ENCODE assay signal across 1 cellular context in the genomic region with DNA sequence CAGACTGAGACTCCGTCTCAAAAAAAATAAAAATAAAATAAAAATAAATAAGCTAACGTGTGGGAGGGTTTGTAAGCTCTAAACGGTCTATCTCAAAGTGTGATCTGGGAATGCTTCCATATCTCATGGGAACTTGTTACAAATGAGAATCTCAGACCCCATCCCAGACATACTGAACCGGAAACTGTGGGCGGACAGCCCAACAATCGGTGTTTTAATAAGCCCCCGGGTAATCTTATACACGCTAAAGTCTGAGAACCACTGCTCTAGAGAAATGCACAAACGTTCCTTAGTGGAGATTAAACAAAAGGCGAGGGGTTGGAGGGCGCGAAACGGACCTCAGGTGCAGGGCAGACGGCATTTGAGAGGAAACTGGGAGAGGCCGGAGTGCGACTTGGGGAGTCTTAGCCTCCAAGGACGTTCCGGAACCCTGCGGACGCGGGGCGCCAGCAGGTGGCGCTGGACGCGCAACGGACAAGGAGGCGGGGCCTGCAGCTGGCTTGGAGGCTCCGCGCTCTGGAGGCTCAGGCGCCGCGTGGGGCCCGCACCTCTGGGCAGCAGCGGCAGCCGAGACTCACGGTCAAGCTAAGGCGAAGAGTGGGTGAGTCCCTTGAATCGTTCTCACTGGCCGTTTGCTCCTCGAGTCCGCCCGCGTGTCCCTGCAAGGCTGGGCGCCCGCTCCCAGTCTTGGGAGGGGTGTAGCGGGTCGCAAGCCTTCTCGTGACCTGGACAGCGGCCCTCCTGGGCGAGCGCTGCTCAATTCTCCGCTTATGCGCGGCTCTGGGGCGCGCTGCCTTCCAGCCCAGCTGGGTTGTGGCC.
A peak's percentile ranks its signal among the peaks of the same experiment; 100 is the strongest.
TF ChIP-seq lines count a peak whose summit lies in the region.

A gene (plus strand): TSS at position 527 of the 819 bp plus-strand sequence. CDS start 5,320 bp downstream, outside the sequence.

TF ChIP-seq in HepG2, 621 proteins besides CTCF, POLR2A, EP300 and RAD21 (continued from another document and continues in another):
- TF ChIP-seq, protein P1, sequence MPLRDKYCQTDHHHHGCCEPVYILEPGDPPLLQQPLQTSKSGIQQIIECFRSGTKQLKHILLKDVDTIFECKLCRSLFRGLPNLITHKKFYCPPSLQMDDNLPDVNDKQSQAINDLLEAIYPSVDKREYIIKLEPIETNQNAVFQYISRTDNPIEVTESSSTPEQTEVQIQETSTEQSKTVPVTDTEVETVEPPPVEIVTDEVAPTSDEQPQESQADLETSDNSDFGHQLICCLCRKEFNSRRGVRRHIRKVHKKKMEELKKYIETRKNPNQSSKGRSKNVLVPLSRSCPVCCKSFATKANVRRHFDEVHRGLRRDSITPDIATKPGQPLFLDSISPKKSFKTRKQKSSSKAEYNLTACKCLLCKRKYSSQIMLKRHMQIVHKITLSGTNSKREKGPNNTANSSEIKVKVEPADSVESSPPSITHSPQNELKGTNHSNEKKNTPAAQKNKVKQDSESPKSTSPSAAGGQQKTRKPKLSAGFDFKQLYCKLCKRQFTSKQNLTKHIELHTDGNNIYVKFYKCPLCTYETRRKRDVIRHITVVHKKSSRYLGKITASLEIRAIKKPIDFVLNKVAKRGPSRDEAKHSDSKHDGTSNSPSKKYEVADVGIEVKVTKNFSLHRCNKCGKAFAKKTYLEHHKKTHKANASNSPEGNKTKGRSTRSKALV (CRISPR knock-in tag; IDR thresholded peaks at IDR 0.05), result peak; percentile 95
- TF ChIP-seq, protein P2, sequence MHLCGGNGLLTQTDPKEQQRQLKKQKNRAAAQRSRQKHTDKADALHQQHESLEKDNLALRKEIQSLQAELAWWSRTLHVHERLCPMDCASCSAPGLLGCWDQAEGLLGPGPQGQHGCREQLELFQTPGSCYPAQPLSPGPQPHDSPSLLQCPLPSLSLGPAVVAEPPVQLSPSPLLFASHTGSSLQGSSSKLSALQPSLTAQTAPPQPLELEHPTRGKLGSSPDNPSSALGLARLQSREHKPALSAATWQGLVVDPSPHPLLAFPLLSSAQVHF (CRISPR knock-in tag; IDR thresholded peaks at IDR 0.05), result peak; percentile 49; the same call in 1 of the 2 replicates
- TF ChIP-seq, protein P3, sequence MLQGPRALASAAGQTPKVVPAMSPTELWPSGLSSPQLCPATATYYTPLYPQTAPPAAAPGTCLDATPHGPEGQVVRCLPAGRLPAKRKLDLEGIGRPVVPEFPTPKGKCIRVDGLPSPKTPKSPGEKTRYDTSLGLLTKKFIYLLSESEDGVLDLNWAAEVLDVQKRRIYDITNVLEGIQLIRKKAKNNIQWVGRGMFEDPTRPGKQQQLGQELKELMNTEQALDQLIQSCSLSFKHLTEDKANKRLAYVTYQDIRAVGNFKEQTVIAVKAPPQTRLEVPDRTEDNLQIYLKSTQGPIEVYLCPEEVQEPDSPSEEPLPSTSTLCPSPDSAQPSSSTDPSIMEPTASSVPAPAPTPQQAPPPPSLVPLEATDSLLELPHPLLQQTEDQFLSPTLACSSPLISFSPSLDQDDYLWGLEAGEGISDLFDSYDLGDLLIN (CRISPR knock-in tag; IDR thresholded peaks at IDR 0.05; ENCODE audit: borderline replicate concordance), result peak; percentile 94; the same call in 1 of the 2 replicates
- TF ChIP-seq IRF2 (CRISPR knock-in tag; IDR thresholded peaks at IDR 0.05), result peak; percentile 85
- peak; percentile 49; the same call in 1 of the 2 replicates for TF ChIP-seq ZNF350 (CRISPR knock-in tag; IDR thresholded peaks at IDR 0.05; ENCODE audit: borderline replicate concordance, low read depth)
- peak; percentile 88; the same call in 1 of the 2 replicates for TF ChIP-seq ZNF12 (CRISPR knock-in tag; IDR thresholded peaks at IDR 0.05)
- TF ChIP-seq KLF16 (CRISPR knock-in tag; IDR thresholded peaks at IDR 0.05), result peak in 1 of 2 experiments; percentile 86; a peak in 2 of 4 replicates
- TF ChIP-seq, protein P4, sequence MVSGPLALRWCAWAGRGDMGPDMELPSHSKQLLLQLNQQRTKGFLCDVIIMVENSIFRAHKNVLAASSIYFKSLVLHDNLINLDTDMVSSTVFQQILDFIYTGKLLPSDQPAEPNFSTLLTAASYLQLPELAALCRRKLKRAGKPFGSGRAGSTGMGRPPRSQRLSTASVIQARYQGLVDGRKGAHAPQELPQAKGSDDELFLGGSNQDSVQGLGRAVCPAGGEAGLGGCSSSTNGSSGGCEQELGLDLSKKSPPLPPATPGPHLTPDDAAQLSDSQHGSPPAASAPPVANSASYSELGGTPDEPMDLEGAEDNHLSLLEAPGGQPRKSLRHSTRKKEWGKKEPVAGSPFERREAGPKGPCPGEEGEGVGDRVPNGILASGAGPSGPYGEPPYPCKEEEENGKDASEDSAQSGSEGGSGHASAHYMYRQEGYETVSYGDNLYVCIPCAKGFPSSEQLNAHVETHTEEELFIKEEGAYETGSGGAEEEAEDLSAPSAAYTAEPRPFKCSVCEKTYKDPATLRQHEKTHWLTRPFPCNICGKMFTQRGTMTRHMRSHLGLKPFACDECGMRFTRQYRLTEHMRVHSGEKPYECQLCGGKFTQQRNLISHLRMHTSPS (CRISPR knock-in tag; IDR thresholded peaks at IDR 0.05; ENCODE audit: low read depth), result peak; percentile 36; the same call in 1 of the 2 replicates
- peak; percentile 20; the same call in 1 of the 2 replicates for TF ChIP-seq ZFP36L2 (CRISPR knock-in tag; IDR thresholded peaks at IDR 0.05)
- TF ChIP-seq HOXA5 (CRISPR knock-in tag; IDR thresholded peaks at IDR 0.05), result peak; percentile 93
- 0 out of 2 replicates have a peak, but pooled peaks have one; percentile 37 for TF ChIP-seq XBP1 (CRISPR knock-in tag; IDR thresholded peaks at IDR 0.05)
- TF ChIP-seq KDM3A (CRISPR knock-in tag; IDR thresholded peaks at IDR 0.05; ENCODE audit: low read depth), result peak; percentile 73; the same call in 1 of the 2 replicates
- TF ChIP-seq, protein P5, sequence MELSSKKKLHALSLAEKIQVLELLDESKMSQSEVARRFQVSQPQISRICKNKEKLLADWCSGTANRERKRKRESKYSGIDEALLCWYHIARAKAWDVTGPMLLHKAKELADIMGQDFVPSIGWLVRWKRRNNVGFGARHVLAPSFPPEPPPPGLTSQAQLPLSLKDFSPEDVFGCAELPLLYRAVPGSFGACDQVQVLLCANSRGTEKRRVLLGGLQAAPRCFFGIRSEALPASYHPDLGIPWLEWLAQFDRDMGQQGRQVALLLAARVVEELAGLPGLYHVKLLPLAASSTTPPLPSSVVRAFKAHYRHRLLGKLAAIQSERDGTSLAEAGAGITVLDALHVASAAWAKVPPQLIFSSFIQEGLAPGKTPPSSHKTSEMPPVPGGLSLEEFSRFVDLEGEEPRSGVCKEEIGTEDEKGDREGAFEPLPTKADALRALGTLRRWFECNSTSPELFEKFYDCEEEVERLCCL (CRISPR knock-in tag; IDR thresholded peaks at IDR 0.05; ENCODE audit: borderline replicate concordance), result peak; percentile 57; the same call in 1 of the 2 replicates
- TF ChIP-seq ZNF547 (CRISPR knock-in tag; IDR thresholded peaks at IDR 0.05), result peak; percentile 48; the same call in 1 of the 2 replicates
- TF ChIP-seq, protein P6, sequence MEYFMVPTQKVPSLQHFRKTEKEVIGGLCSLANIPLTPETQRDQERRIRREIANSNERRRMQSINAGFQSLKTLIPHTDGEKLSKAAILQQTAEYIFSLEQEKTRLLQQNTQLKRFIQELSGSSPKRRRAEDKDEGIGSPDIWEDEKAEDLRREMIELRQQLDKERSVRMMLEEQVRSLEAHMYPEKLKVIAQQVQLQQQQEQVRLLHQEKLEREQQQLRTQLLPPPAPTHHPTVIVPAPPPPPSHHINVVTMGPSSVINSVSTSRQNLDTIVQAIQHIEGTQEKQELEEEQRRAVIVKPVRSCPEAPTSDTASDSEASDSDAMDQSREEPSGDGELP (IDR thresholded peaks at IDR 0.05; ENCODE audit: borderline replicate concordance, low read depth), result peak; percentile 56; the same call in 1 of the 2 replicates
- TF ChIP-seq ONECUT2 (CRISPR knock-in tag; IDR thresholded peaks at IDR 0.05), result peak; percentile 64
- TF ChIP-seq ELF1 (CRISPR knock-in tag; IDR thresholded peaks at IDR 0.05), result peak; percentile 62
- TF ChIP-seq ZNF121 (CRISPR knock-in tag; IDR thresholded peaks at IDR 0.05), result peak; percentile 51; the same call in 1 of the 2 replicates
- TF ChIP-seq ZFP90 (CRISPR knock-in tag; IDR thresholded peaks at IDR 0.05; ENCODE audit: borderline replicate concordance), result peak; percentile 84
- TF ChIP-seq ZNF232 (CRISPR knock-in tag; IDR thresholded peaks at IDR 0.05; ENCODE audit: borderline replicate concordance), result peak; percentile 93; the same call in 1 of the 2 replicates
- TF ChIP-seq, protein P7, sequence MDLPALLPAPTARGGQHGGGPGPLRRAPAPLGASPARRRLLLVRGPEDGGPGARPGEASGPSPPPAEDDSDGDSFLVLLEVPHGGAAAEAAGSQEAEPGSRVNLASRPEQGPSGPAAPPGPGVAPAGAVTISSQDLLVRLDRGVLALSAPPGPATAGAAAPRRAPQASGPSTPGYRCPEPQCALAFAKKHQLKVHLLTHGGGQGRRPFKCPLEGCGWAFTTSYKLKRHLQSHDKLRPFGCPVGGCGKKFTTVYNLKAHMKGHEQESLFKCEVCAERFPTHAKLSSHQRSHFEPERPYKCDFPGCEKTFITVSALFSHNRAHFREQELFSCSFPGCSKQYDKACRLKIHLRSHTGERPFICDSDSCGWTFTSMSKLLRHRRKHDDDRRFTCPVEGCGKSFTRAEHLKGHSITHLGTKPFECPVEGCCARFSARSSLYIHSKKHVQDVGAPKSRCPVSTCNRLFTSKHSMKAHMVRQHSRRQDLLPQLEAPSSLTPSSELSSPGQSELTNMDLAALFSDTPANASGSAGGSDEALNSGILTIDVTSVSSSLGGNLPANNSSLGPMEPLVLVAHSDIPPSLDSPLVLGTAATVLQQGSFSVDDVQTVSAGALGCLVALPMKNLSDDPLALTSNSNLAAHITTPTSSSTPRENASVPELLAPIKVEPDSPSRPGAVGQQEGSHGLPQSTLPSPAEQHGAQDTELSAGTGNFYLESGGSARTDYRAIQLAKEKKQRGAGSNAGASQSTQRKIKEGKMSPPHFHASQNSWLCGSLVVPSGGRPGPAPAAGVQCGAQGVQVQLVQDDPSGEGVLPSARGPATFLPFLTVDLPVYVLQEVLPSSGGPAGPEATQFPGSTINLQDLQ (CRISPR knock-in tag; IDR thresholded peaks at IDR 0.05), result peak; percentile 53; the same call in 1 of the 2 replicates
- TF ChIP-seq SP5 (CRISPR knock-in tag; IDR thresholded peaks at IDR 0.05; ENCODE audit: borderline replicate concordance, low read depth), result peak; percentile 72
- TF ChIP-seq ZNF317 (CRISPR knock-in tag; IDR thresholded peaks at IDR 0.05), result peak; percentile 70; the same call in 1 of the 2 replicates
- peak; percentile 57 for TF ChIP-seq HNRNPLL (IDR thresholded peaks at IDR 0.05; ENCODE audit: low read depth, low read length, poor library complexity, severe bottlenecking)
- peak; percentile 70; the same call in 1 of the 2 replicates for TF ChIP-seq ZSCAN29 (CRISPR knock-in tag; conservative IDR thresholded peaks at IDR 0.05)
- 0 out of 2 replicates have a peak, but pooled peaks have one; percentile 80 for TF ChIP-seq ZNF556 (CRISPR knock-in tag; IDR thresholded peaks at IDR 0.05; ENCODE audit: borderline replicate concordance)
- TF ChIP-seq TMF1 (CRISPR knock-in tag; IDR thresholded peaks at IDR 0.05; ENCODE audit: low read depth), result peak; percentile 83
- TF ChIP-seq ZNF225 (CRISPR knock-in tag; IDR thresholded peaks at IDR 0.05), result 0 out of 2 replicates have a peak, but pooled peaks have one; percentile 54
- TF ChIP-seq, protein P8, sequence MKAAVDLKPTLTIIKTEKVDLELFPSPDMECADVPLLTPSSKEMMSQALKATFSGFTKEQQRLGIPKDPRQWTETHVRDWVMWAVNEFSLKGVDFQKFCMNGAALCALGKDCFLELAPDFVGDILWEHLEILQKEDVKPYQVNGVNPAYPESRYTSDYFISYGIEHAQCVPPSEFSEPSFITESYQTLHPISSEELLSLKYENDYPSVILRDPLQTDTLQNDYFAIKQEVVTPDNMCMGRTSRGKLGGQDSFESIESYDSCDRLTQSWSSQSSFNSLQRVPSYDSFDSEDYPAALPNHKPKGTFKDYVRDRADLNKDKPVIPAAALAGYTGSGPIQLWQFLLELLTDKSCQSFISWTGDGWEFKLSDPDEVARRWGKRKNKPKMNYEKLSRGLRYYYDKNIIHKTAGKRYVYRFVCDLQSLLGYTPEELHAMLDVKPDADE (CRISPR knock-in tag; IDR thresholded peaks at IDR 0.05), result 0 out of 2 replicates have a peak, but pooled peaks have one; percentile 53
- TF ChIP-seq ETV6 (CRISPR knock-in tag; conservative IDR thresholded peaks at IDR 0.05), result 0 out of 2 replicates have a peak, but pooled peaks have one; percentile 69
- TF ChIP-seq, protein P9, sequence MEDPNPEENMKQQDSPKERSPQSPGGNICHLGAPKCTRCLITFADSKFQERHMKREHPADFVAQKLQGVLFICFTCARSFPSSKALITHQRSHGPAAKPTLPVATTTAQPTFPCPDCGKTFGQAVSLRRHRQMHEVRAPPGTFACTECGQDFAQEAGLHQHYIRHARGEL (CRISPR knock-in tag; IDR thresholded peaks at IDR 0.05), result 0 out of 2 replicates have a peak, but pooled peaks have one; percentile 62
- TF ChIP-seq, protein P10, sequence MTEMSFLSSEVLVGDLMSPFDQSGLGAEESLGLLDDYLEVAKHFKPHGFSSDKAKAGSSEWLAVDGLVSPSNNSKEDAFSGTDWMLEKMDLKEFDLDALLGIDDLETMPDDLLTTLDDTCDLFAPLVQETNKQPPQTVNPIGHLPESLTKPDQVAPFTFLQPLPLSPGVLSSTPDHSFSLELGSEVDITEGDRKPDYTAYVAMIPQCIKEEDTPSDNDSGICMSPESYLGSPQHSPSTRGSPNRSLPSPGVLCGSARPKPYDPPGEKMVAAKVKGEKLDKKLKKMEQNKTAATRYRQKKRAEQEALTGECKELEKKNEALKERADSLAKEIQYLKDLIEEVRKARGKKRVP (CRISPR knock-in tag; IDR thresholded peaks at IDR 0.05), result peak in 1 of 2 experiments; percentile 32; a peak in 1 of 4 replicates
- peak; percentile 67; the same call in 1 of the 2 replicates for TF ChIP-seq MIXL1 (CRISPR knock-in tag; IDR thresholded peaks at IDR 0.05)
- TF ChIP-seq, protein P11, sequence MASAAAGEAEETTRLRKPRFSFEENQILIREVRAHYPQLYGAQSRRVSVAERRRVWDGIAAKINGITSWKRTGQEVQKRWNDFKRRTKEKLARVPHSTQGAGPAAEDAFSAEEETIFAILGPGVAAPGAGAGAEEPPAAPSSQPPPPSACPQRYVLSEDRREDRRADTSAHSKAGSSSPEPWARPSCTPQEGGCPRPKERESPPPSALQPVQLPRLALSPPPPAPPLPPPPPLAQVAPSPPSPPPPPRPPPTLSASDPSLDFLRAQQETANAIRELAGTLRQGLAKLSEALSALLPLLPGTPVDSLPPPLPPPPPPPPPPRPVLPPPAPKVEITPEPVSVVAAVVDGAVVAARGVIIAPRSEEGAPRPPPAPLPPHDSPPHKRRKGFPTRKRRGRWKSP (CRISPR knock-in tag; IDR thresholded peaks at IDR 0.05), result peak; percentile 71
- TF ChIP-seq, protein P12, sequence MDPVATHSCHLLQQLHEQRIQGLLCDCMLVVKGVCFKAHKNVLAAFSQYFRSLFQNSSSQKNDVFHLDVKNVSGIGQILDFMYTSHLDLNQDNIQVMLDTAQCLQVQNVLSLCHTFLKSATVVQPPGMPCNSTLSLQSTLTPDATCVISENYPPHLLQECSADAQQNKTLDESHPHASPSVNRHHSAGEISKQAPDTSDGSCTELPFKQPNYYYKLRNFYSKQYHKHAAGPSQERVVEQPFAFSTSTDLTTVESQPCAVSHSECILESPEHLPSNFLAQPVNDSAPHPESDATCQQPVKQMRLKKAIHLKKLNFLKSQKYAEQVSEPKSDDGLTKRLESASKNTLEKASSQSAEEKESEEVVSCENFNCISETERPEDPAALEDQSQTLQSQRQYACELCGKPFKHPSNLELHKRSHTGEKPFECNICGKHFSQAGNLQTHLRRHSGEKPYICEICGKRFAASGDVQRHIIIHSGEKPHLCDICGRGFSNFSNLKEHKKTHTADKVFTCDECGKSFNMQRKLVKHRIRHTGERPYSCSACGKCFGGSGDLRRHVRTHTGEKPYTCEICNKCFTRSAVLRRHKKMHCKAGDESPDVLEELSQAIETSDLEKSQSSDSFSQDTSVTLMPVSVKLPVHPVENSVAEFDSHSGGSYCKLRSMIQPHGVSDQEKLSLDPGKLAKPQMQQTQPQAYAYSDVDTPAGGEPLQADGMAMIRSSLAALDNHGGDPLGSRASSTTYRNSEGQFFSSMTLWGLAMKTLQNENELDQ (CRISPR knock-in tag; IDR thresholded peaks at IDR 0.05; ENCODE audit: borderline replicate concordance), result peak; percentile 38; the same call in 1 of the 2 replicates
